ENCODE assay signal across 21 cellular contexts in genomic region chr17:29698019-29698777, GRCh38.
DNase-seq lines count a peak whose midpoint lies in the region; ATAC-seq, FAIRE-seq and TF ChIP-seq lines count a peak whose summit lies in the region.
"Had no signal": no experiment of that assay in that cellular context is flagged by ENCODE, and none has a peak within 500 bp of the region (broad histone marks: within the 10 kb centered on the region; RNA-seq: fewer than 3 reads in every experiment).

No MANE protein-coding gene starts in this region.

- H3K9me3 Mint-ChIP-seq in activated CD4-positive, alpha-beta memory T cell treated with anti-CD3 and anti-CD28 coated beads for 36 hours = no peaks in the 10 kb centered on the region
- no peaks in the 10 kb centered on the region for H3K9me3 Mint-ChIP-seq in activated CD4-positive, alpha-beta memory T cell treated with anti-CD3 and anti-CD28 coated beads, Interleukin-2, amount 10 ng/mL, durations not matched to agents 7 days and 5 days
- no peaks in the 10 kb centered on the region for H3K9me3 Mint-ChIP-seq in T-cell
- H3K9me3 Mint-ChIP-seq: type B pancreatic cell had no signal

- POLR2A ChIA-PET in activated CD4-positive, alpha-beta memory T cell treated with anti-CD3 and anti-CD28 coated beads for 36 hours (lab: Charles Lee) = interaction anchor here (0.9 kb wide), 1 partner anchor 33 kb away, joined by 3 read pairs; no protein-coding TSS in a partner anchor
- POLR2A ChIA-PET in activated CD4-positive, alpha-beta memory T cell treated with anti-CD3 and anti-CD28 coated beads, Interleukin-2, amount 10 ng/mL, durations not matched to agents 7 days and 5 days (lab: Charles Lee) = interaction anchor here (1.0 to 1.6 kb wide), 2 partner anchors 14 to 25 kb away, joined by 3 to 4 read pairs; no protein-coding TSS in a partner anchor
- POLR2A ChIA-PET in T-cell (lab: Charles Lee) = interaction anchor here (0.6 to 1.0 kb wide), 3 partner anchors 11 to 85 kb away, joined by 3 to 4 read pairs (median 4); no protein-coding TSS in a partner anchor

- no peaks in the 10 kb centered on the region for H3K27me3 ChIP-seq in skeletal muscle tissue (ENCODE audit: control insufficient read depth in 3 of 3, insufficient read depth in 3 of 3, low read length in 3 of 3)
- H3K27me3 ChIP-seq: spleen had no signal

- TF ChIP-seq CTCF in kidney (IDR thresholded peaks at IDR 0.05; ENCODE audit: borderline replicate concordance, extremely low read depth, insufficient read depth) = no peak

- H3K27ac ChIP-seq in kidney (ENCODE audit: low read depth in 2 of 2, low read length in 2 of 2) (peak overlapping the region; percentile 16 to 33), skeletal muscle tissue (ENCODE audit: low read depth, low read length) (peak overlapping the region; percentile 76)

- FAIRE-seq in kidney (lab: Jason Lieb, UNC) = no peak

- H3K36me3 ChIP-seq in kidney (ENCODE audit: control insufficient read depth in 1 of 2, insufficient read depth in 2 of 2, low read length in 2 of 2) (peaks cover 2 to 9% of the 10 kb centered on the region in 2 donors), skeletal muscle tissue (ENCODE audit: control insufficient read depth in 3 of 3, insufficient read depth in 3 of 3, low read length in 3 of 3) (peaks cover 2 to 25% (median 18%) of the 10 kb centered on the region in 3 donors)

- peak overlapping the region; percentile 54 for H3K27ac Mint-ChIP-seq in activated CD4-positive, alpha-beta memory T cell treated with anti-CD3 and anti-CD28 coated beads for 36 hours
- H3K27ac Mint-ChIP-seq in activated CD4-positive, alpha-beta memory T cell treated with anti-CD3 and anti-CD28 coated beads, Interleukin-2, amount 10 ng/mL, durations not matched to agents 7 days and 5 days = no peak overlapping the region
- peak overlapping the region; percentile 63 to 66 for H3K27ac Mint-ChIP-seq in T-cell
- H3K27ac Mint-ChIP-seq: type B pancreatic cell had no signal

- CTCF ChIA-PET in activated CD4-positive, alpha-beta memory T cell treated with anti-CD3 and anti-CD28 coated beads for 36 hours (lab: Charles Lee) = interaction anchor here (0.9 to 1.5 kb wide), 3 partner anchors 16 to 329 kb away, joined by 3 to 6 read pairs (median 4); no protein-coding TSS in a partner anchor
- CTCF ChIA-PET in activated CD4-positive, alpha-beta memory T cell treated with anti-CD3 and anti-CD28 coated beads, Interleukin-2, amount 10 ng/mL, durations not matched to agents 7 days and 5 days (lab: Charles Lee) = interaction anchor here (1.1 to 1.7 kb wide), 2 partner anchors 44 to 81 kb away, joined by 4 to 6 read pairs; no protein-coding TSS in a partner anchor
- CTCF ChIA-PET in T-cell (lab: Charles Lee) = interaction anchor here in 1 of 2 donors (0.5 to 0.6 kb wide), 2 partner anchors 18 to 60 kb away, joined by 3 to 7 read pairs; no protein-coding TSS in a partner anchor

- H3K4me1 Mint-ChIP-seq in activated CD4-positive, alpha-beta memory T cell treated with anti-CD3 and anti-CD28 coated beads for 36 hours (ENCODE audit: low read depth) = peaks cover 11% of the 10 kb centered on the region
- peaks cover 14% of the 10 kb centered on the region for H3K4me1 Mint-ChIP-seq in activated CD4-positive, alpha-beta memory T cell treated with anti-CD3 and anti-CD28 coated beads, Interleukin-2, amount 10 ng/mL, durations not matched to agents 7 days and 5 days
- H3K4me1 Mint-ChIP-seq in T-cell = peaks cover 35 to 39% (median 38%) of the 10 kb centered on the region in 3 donors

- H3K4me3 Mint-ChIP-seq in activated CD4-positive, alpha-beta memory T cell treated with anti-CD3 and anti-CD28 coated beads for 36 hours = no peak overlapping the region
- no peak overlapping the region for H3K4me3 Mint-ChIP-seq in activated CD4-positive, alpha-beta memory T cell treated with anti-CD3 and anti-CD28 coated beads, Interleukin-2, amount 10 ng/mL, durations not matched to agents 7 days and 5 days
- H3K4me3 Mint-ChIP-seq in T-cell = no peak overlapping the region
- H3K4me3 Mint-ChIP-seq: type B pancreatic cell had no signal

- H3K9ac ChIP-seq in kidney (ENCODE audit: low read length in 2 of 2) (no peak overlapping the region), skeletal muscle tissue (ENCODE audit: low read depth in 1 of 3, low read length in 3 of 3) (peak overlapping the region in 1 of 3 donors; percentile 7)

- H3K4me1 ChIP-seq in kidney (ENCODE audit: control insufficient read depth in 1 of 2, insufficient read depth in 1 of 2, low read depth in 1 of 2, low read length in 2 of 2) = peaks cover 13 to 20% of the 10 kb centered on the region in 2 donors
- peaks cover 19 to 27% (median 21%) of the 10 kb centered on the region in 3 donors for H3K4me1 ChIP-seq in skeletal muscle tissue (ENCODE audit: control insufficient read depth in 3 of 3, insufficient read depth in 3 of 3, low read length in 3 of 3)

- H3K4me3 ChIP-seq in kidney (ENCODE audit: low read length in 2 of 2) = no peak overlapping the region
- peak overlapping the region in 1 of 3 donors; percentile 33 for H3K4me3 ChIP-seq in skeletal muscle tissue (ENCODE audit: low read length in 3 of 3)
- H3K4me3 ChIP-seq: coronary artery, spleen had no signal

- intact Hi-C loops in activated CD4-positive, alpha-beta memory T cell treated with anti-CD3 and anti-CD28 coated beads for 36 hours (cut with micrococcal nuclease) = no loop called here
- intact Hi-C loops in kidney (cut with DNase I) = no loop called here

- no peak for ATAC-seq in T-cell (replicated peaks in 1 of 4)
- ATAC-seq in GM18909 (IDR thresholded peaks at IDR 0.05; ENCODE audit: poor library complexity, unreplicated experiment) = no peak
- ATAC-seq: left lobe of liver, Panc1 had no signal

- no peak for DNase-seq in activated CD4-positive, alpha-beta memory T cell treated with anti-CD3 and anti-CD28 coated beads for 36 hours
- DNase-seq in activated CD4-positive, alpha-beta memory T cell treated with anti-CD3 and anti-CD28 coated beads, Interleukin-2, amount 10 ng/mL, durations not matched to agents 7 days and 5 days = no peak
- DNase-seq in T-cell (no peak), kidney (no peak), NCI-H748 (lab: John Stamatoyannopoulos, UW; ENCODE audit: unreplicated experiment) (no peak)
- DNase-seq in activated effector memory CD4-positive, alpha-beta T cell treated with anti-CD3 and anti-CD28 coated beads, Interleukin-2, amount 50 U/mL, for 16 hours = no peak
- DNase-seq: activated CD8-positive, alpha-beta memory T cell treated with anti-CD3 and anti-CD28 coated beads for 24 hours; activated effector memory CD4-positive, alpha-beta T cell treated with Interleukin-2 at 50 U/mL for 16 hours; aorta; C1 segment of cervical spinal cord; DMS79; foreskin fibroblast; NCI-H1105 treated with DMSO at 0.1 percent for 48 hours; NCI-H526 treated with DMSO at 0.1 percent for 48 hours; spleen had no signal

- no peaks in the 10 kb centered on the region for H3K27me3 Mint-ChIP-seq in activated CD4-positive, alpha-beta memory T cell treated with anti-CD3 and anti-CD28 coated beads for 36 hours
- no peaks in the 10 kb centered on the region for H3K27me3 Mint-ChIP-seq in activated CD4-positive, alpha-beta memory T cell treated with anti-CD3 and anti-CD28 coated beads, Interleukin-2, amount 10 ng/mL, durations not matched to agents 7 days and 5 days
- no peaks in the 10 kb centered on the region for H3K27me3 Mint-ChIP-seq in T-cell
- H3K27me3 Mint-ChIP-seq: type B pancreatic cell had no signal

- no peaks in the 10 kb centered on the region for H3K9me3 ChIP-seq in kidney (ENCODE audit: control insufficient read depth in 1 of 2, low read length in 2 of 2)
- no peaks in the 10 kb centered on the region for H3K9me3 ChIP-seq in skeletal muscle tissue (ENCODE audit: control insufficient read depth in 3 of 3, low read length in 3 of 3)
- H3K9me3 ChIP-seq: spleen had no signal

- peaks cover 36% of the 10 kb centered on the region for H3K36me3 Mint-ChIP-seq in activated CD4-positive, alpha-beta memory T cell treated with anti-CD3 and anti-CD28 coated beads for 36 hours
- peaks cover 42% of the 10 kb centered on the region for H3K36me3 Mint-ChIP-seq in activated CD4-positive, alpha-beta memory T cell treated with anti-CD3 and anti-CD28 coated beads, Interleukin-2, amount 10 ng/mL, durations not matched to agents 7 days and 5 days (ENCODE audit: low read depth)
- H3K36me3 Mint-ChIP-seq in T-cell = peaks cover 54% of the 10 kb centered on the region
